Comparison of ENCODE assay signal across 1 cellular context in genomic region chr18:36350211-36350610, GRCh38.
TF ChIP-seq lines count a peak whose summit lies in the region.

No MANE protein-coding gene starts in this region.

TF ChIP-seq in IMR-90, 13 proteins besides CTCF, POLR2A, EP300 and RAD21:
- no peak for TF ChIP-seq MXI1 (IDR thresholded peaks at IDR 0.05; ENCODE audit: borderline replicate concordance, low read depth, low read length)
TF ChIP-seq in IMR-90: peak in this region for 0.
